Comparison of ENCODE assay signal across 6 cellular contexts in genomic region chr2:9584902-9585301, GRCh38. TPM values are rescaled to one million over a fixed set of nuclear protein-coding genes. Genes with fewer than 3 reads are reported as not detected.
DNase-seq lines count a peak whose midpoint lies in the region; ATAC-seq, FAIRE-seq and TF ChIP-seq lines count a peak whose summit lies in the region.
"Not testable (repeated sequence)": the region's sequence is repeated elsewhere in the genome, so short reads cannot be mapped to it uniquely, and the experiment has no call there.

No MANE protein-coding gene starts in this region.

- H3K79me2 ChIP-seq in PC-9 (ENCODE audit: low read depth): peaks cover 46% of the 10 kb centered on the region

- intact Hi-C loops in PC-9 (cut with micrococcal nuclease; ENCODE audit: unreplicated experiment): loop anchor here (10.0 kb wide), 1 partner anchor 80 kb away; no protein-coding TSS in a partner anchor

- not testable (repeated sequence) for H3K9me3 Mint-ChIP-seq in chondrocyte (ENCODE audit: low read depth); memory B cell; osteocyte (ENCODE audit: unreplicated experiment)

- H3K9me2 ChIP-seq in PC-9 (ENCODE audit: insufficient read depth): not testable (repeated sequence)

- peaks cover 40% of the 10 kb centered on the region for H4K20me1 ChIP-seq in PC-9 (ENCODE audit: insufficient read depth)

- not testable (repeated sequence) for H3K4me2 ChIP-seq in PC-9

- H3K4me3 Mint-ChIP-seq in chondrocyte (ENCODE audit: unreplicated experiment): peak overlapping the region; percentile 16
- H3K4me3 Mint-ChIP-seq in memory B cell; osteocyte (ENCODE audit: unreplicated experiment): not testable (repeated sequence)

- H2AFZ ChIP-seq in PC-9: not testable (repeated sequence)

- H3K36me3 ChIP-seq in PC-9 (ENCODE audit: low read depth): peaks cover 45% of the 10 kb centered on the region

- not testable (repeated sequence) for TF ChIP-seq CTCF in AG04449 (IDR thresholded peaks at IDR 0.05; ENCODE audit: insufficient read depth, low read length, missing control alignments); PC-9 (conservative IDR thresholded peaks at IDR 0.05); chondrocyte (IDR thresholded peaks at IDR 0.05); osteocyte (IDR thresholded peaks at IDR 0.05)

- FAIRE-seq in GM19239 (lab: Jason Lieb, UNC): peak; percentile 39

- H3K4me3 ChIP-seq in AG04449 (ENCODE audit: low read depth, low read length); PC-9: not testable (repeated sequence)

- BruUV-seq in PC-9 (replicated peaks; lab: Mats Ljungman, UMichigan): TSS peak; percentile 25

- peaks cover 60% of the 10 kb centered on the region for H3F3A ChIP-seq in PC-9 (ENCODE audit: insufficient read depth, low read depth)

- POLR2A ChIA-PET in AG04449 (lab: Yijun Ruan, JAX); PC-9 (lab: Charles Lee; ENCODE audit: unreplicated experiment): not testable (repeated sequence)

- H3K27ac Mint-ChIP-seq in chondrocyte (ENCODE audit: unreplicated experiment) (peak overlapping the region; percentile 87), memory B cell (peak overlapping the region; percentile 20), osteocyte (ENCODE audit: unreplicated experiment) (peak overlapping the region; percentile 32)

- CTCF ChIA-PET in AG04449 (lab: Yijun Ruan, JAX): interaction anchor here (0.9 to 1.1 kb wide), 2 partner anchors 215 to 229 kb away, joined by 3 read pairs; no protein-coding TSS in a partner anchor
- CTCF ChIA-PET in PC-9 (lab: Charles Lee): not testable (repeated sequence)

- H3K27ac ChIP-seq in PC-9: not testable (repeated sequence)

- peaks cover 32% of the 10 kb centered on the region for H3K4me1 Mint-ChIP-seq in chondrocyte (ENCODE audit: low read depth)
- H3K4me1 Mint-ChIP-seq in memory B cell; osteocyte (ENCODE audit: unreplicated experiment): not testable (repeated sequence)

- H3K4me1 ChIP-seq in PC-9 (replicated peaks; ENCODE audit: insufficient read depth): not testable (repeated sequence)

- not testable (repeated sequence) for ATAC-seq in memory B cell (ENCODE audit: low read depth)

- H3K36me3 Mint-ChIP-seq in chondrocyte (ENCODE audit: low read depth): peaks cover 27% of the 10 kb centered on the region
- H3K36me3 Mint-ChIP-seq in memory B cell: peaks cover 30% of the 10 kb centered on the region
- H3K36me3 Mint-ChIP-seq in osteocyte (ENCODE audit: unreplicated experiment): peaks cover 52% of the 10 kb centered on the region

- H3K27me3 Mint-ChIP-seq in chondrocyte (ENCODE audit: low read depth); memory B cell; osteocyte (ENCODE audit: unreplicated experiment): not testable (repeated sequence)

- not testable (repeated sequence) for H3K9me3 ChIP-seq in PC-9 (ENCODE audit: insufficient read depth, low read depth)

- H3K27me3 ChIP-seq in PC-9 (ENCODE audit: insufficient read depth, low read depth): not testable (repeated sequence)

- peak; percentile 40 for DNase-seq in AG04449 (ENCODE audit: low read depth, low spot score)
- not testable (repeated sequence) for DNase-seq in GM19239 (ENCODE audit: insufficient read length, low spot score); PC-9; chondrocyte (ENCODE audit: low spot score); memory B cell (ENCODE audit: low spot score in 2 of 2); osteocyte (ENCODE audit: extremely low spot score, unreplicated experiment)

RNA-seq across cellular contexts. Expression of gene ADAM17, which starts 29.3 kb away (rescaled TPM):
- total RNA-seq in PC-9 (2021) (53.5 and 65.0 TPM in 2 replicates), chondrocyte (25.2 to 31.4 TPM (median 30.0 TPM) in 3 replicates), osteocyte (36.4 and 42.2 TPM in 2 replicates)

RNA-seq across cellular contexts. Expression of gene YWHAQ, which starts 45.9 kb away (rescaled TPM):
- total RNA-seq in PC-9 (2021) (353 and 373 TPM in 2 replicates), chondrocyte (247 to 287 TPM (median 251 TPM) in 3 replicates), osteocyte (296 and 307 TPM in 2 replicates)

Comparison
In these comparisons a context has a peak if more than half of its experiments do, and no peak if none do; other contexts are left out.
1. H3K27ac Mint-ChIP-seq: peak in every context shown above with its lines; median percentile 87 in chondrocyte; 32 in osteocyte; 20 in memory B cell.